19 cellular contexts compared by ENCODE assay signal in genomic region chr7:43876976-43877745, GRCh38. TPM values are rescaled to one million over a fixed set of nuclear protein-coding genes. Genes with fewer than 3 reads are reported as not detected.
DNase-seq lines count a peak whose midpoint lies in the region; ATAC-seq and TF ChIP-seq lines count a peak whose summit lies in the region.
"Had no signal": no experiment of that assay in that cellular context is flagged by ENCODE, and none has a peak within 500 bp of the region (broad histone marks: within the 10 kb centered on the region; RNA-seq: fewer than 3 reads in every experiment).

No MANE protein-coding gene starts in this region.

- H4K91ac ChIP-seq in neuronal stem cell (ENCODE audit: low read depth, low read length, poor library complexity), result no peak overlapping the region

- H2AFZ ChIP-seq in neuronal stem cell (ENCODE audit: low read length), result no peak overlapping the region

- H3K27ac ChIP-seq in right cardiac atrium (ENCODE audit: low read length) (peak overlapping the region; percentile 48), adrenal gland (peak overlapping the region in 4 of 5 donors; percentile 28 to 99 (median 66)), neuronal stem cell (replicated peaks; ENCODE audit: low read length) (no peak overlapping the region)
- H3K27ac ChIP-seq: A549, C4-2B, KMS-11 had no signal

- H3K14ac ChIP-seq in neuronal stem cell (ENCODE audit: low read length), result no peak overlapping the region

- H3K27me3 ChIP-seq in right cardiac atrium (ENCODE audit: control insufficient read depth, insufficient read depth) (no peaks in the 10 kb centered on the region), adrenal gland (no peaks in the 10 kb centered on the region), neuronal stem cell (ENCODE audit: control insufficient read depth in 3 of 3, insufficient read depth in 3 of 3, low read depth in 1 of 3, low read length in 3 of 3) (no peaks in the 10 kb centered on the region)

- H3K4me1 ChIP-seq in right cardiac atrium (ENCODE audit: control insufficient read depth, insufficient read depth, low read length), result peaks cover 13% of the 10 kb centered on the region
- peaks cover 36 to 56% of the 10 kb centered on the region in 2 donors for H3K4me1 ChIP-seq in adrenal gland (replicated peaks in 1 of 2)
- H3K4me1 ChIP-seq in neuronal stem cell (ENCODE audit: control insufficient read depth in 2 of 2, insufficient read depth in 1 of 2, low read depth in 1 of 2, low read length in 2 of 2), result no peaks in the 10 kb centered on the region

- no peak overlapping the region for H2BK12ac ChIP-seq in neuronal stem cell (ENCODE audit: low read length)

- DNase-seq in right cardiac atrium, result peak in 2 of 3 donors; percentile 43 to 61
- DNase-seq in left ventricle myocardium superior, result no peak
- peak in 6 of 7 donors; percentile 53 to 78 (median 64) for DNase-seq in adrenal gland
- DNase-seq in neuronal stem cell (ENCODE audit: low spot score), result no peak
- no peak for DNase-seq in activated CD4-positive, CD25-positive, alpha-beta regulatory T cell (lab: John Stamatoyannopoulos, UW)
- DNase-seq in NCI-H226, result no peak
- no peak for DNase-seq in NCI-H1105 (lab: John Stamatoyannopoulos, UW)
- DNase-seq: COR-L47, DMS153, GOT3, NCI-H1092 treated with DMSO at 0.1 percent for 48 hours, NCI-H1694, NCI-H69, OCI-M1, RPMI8226 had no signal

- no peak overlapping the region for H2BK5ac ChIP-seq in neuronal stem cell (ENCODE audit: low read length)

- TF ChIP-seq POLR2A in adrenal gland (IDR thresholded peaks at IDR 0.05), result no peak

- ATAC-seq in right cardiac atrium (peak in 1 of 2 donors; percentile 1), left ventricle myocardium superior (no peak)
- ATAC-seq: A549, HepG2 had no signal

- H3K36me3 ChIP-seq in adrenal gland (replicated peaks in 1 of 2), result peaks cover 0 to 66% of the 10 kb centered on the region in 2 donors
- peaks cover 15 to 66% of the 10 kb centered on the region in 2 donors for H3K36me3 ChIP-seq in neuronal stem cell (replicated peaks in 1 of 2; ENCODE audit: control insufficient read depth in 2 of 2, insufficient read depth in 2 of 2, low read length in 2 of 2)

- WGBS in right cardiac atrium, result 89% methylated on average over 29 of the region's 29 CpGs
- whole genome bisulfite sequencing in adrenal gland, 4 donors, result 72 to 89% (median 78%) methylated on average over 8 to 29 of the region's 29 CpGs
- no CpG with 5 or more reads among the region's 29 CpGs for WGBS in neuronal stem cell (ENCODE audit: extremely low coverage in 2 of 2, insufficient read length in 2 of 2, insufficient replicate concordance in 1 of 2), 2 donors

- intact Hi-C loops in right cardiac atrium (cut with DNase I) (no loop called here), left ventricle myocardium superior (cut with micrococcal nuclease) (no loop called here), adrenal gland (cut with DNase I) (no loop called here)

- H2BK120ac ChIP-seq in neuronal stem cell (ENCODE audit: low read depth, low read length), result no peak overlapping the region

- no peak overlapping the region for H2BK15ac ChIP-seq in neuronal stem cell (ENCODE audit: low read length)

- no peak overlapping the region for H3K4me3 ChIP-seq in right cardiac atrium (ENCODE audit: low read length)
- no peak overlapping the region for H3K4me3 ChIP-seq in adrenal gland
- no peak overlapping the region for H3K4me3 ChIP-seq in neuronal stem cell (ENCODE audit: low read length in 2 of 2)
- H3K4me3 ChIP-seq: A549 had no signal

- no peak overlapping the region for H3K4me2 ChIP-seq in neuronal stem cell (ENCODE audit: insufficient read depth, low read length, poor library complexity, severe bottlenecking)
- H3K4me2 ChIP-seq: A549, KMS-11 had no signal

- no peak overlapping the region for H3K23ac ChIP-seq in neuronal stem cell (ENCODE audit: low read depth, low read length, poor library complexity)

- H2AK5ac ChIP-seq in neuronal stem cell (ENCODE audit: low read depth, low read length), result no peak overlapping the region

- no peak overlapping the region for H3K18ac ChIP-seq in neuronal stem cell (ENCODE audit: low read length)

- peak overlapping the region; percentile 30 for H3K9ac ChIP-seq in neuronal stem cell (ENCODE audit: low read depth, low read length, poor library complexity)
- H3K9ac ChIP-seq: KMS-11 had no signal

- no peak for TF ChIP-seq CTCF in adrenal gland (IDR thresholded peaks at IDR 0.05)

- no peaks in the 10 kb centered on the region for H3K9me3 ChIP-seq in right cardiac atrium (ENCODE audit: control insufficient read depth, low read length)
- H3K9me3 ChIP-seq in adrenal gland (replicated peaks in 1 of 3), result no peaks in the 10 kb centered on the region
- peaks cover 0 to 2% of the 10 kb centered on the region in 2 donors for H3K9me3 ChIP-seq in neuronal stem cell (replicated peaks in 1 of 2; ENCODE audit: control insufficient read depth in 2 of 2, insufficient read depth in 1 of 2, low read depth in 1 of 2, low read length in 2 of 2)
- H3K9me3 ChIP-seq: A549 had no signal

- no peak overlapping the region for H4K8ac ChIP-seq in neuronal stem cell (ENCODE audit: low read depth, low read length)

- H3K4ac ChIP-seq in neuronal stem cell (ENCODE audit: low read length), result no peak overlapping the region

- no peaks in the 10 kb centered on the region for H3K79me1 ChIP-seq in neuronal stem cell (ENCODE audit: low read depth, low read length)

RNA-seq across cellular contexts. Expression of gene MRPS24, which starts 7.8 kb away (rescaled TPM):
- total RNA-seq in right cardiac atrium, result 100 to 1,000 TPM; 120 to 174 (median 160) TPM
- 272 TPM for polyA plus RNA-seq in right cardiac atrium
- total RNA-seq in left ventricle myocardium superior, result 200 TPM
- 100 to 1,000 TPM; 139 to 356 (median 199) TPM for total RNA-seq in adrenal gland
- 100 to 1,000 TPM in 2 of 3 donors, 10 to 100 TPM in 1; 72.5 to 160 (median 135) TPM for polyA plus RNA-seq in adrenal gland
- 130 TPM for polyA plus RNA-seq in neuronal stem cell (2013, experiment 1 of 2)
- polyA plus RNA-seq in neuronal stem cell (2013, experiment 2 of 2), result 127 TPM

RNA-seq across cellular contexts. Expression of gene URGCP, which starts 29.2 kb away (rescaled TPM):
- total RNA-seq in right cardiac atrium (10 to 100 TPM; 37.7 to 43.6 (median 38.5) TPM), left ventricle myocardium superior (40.3 TPM), adrenal gland (100 to 1,000 TPM in 1 of 8 donors, 10 to 100 TPM in 7; 53.8 to 103 (median 72.2) TPM)
- polyA plus RNA-seq in right cardiac atrium (26.5 TPM), adrenal gland (10 to 100 TPM; 60.5 to 76.7 (median 61.9) TPM)
- polyA plus RNA-seq in neuronal stem cell (2013, experiment 1 of 2), result 8.0 TPM
- 9.4 TPM for polyA plus RNA-seq in neuronal stem cell (2013, experiment 2 of 2)

RNA-seq across cellular contexts. Expression of gene UBE2D4, which starts 49.1 kb away (rescaled TPM):
- total RNA-seq in right cardiac atrium, result 10 to 100 TPM; 40.6 to 53.4 (median 44.4) TPM
- 48.7 TPM for polyA plus RNA-seq in right cardiac atrium
- total RNA-seq in left ventricle myocardium superior, result 42.0 TPM
- 10 to 100 TPM; 29.1 to 76.8 (median 41.1) TPM for total RNA-seq in adrenal gland
- 10 to 100 TPM; 32.0 to 45.4 (median 33.1) TPM for polyA plus RNA-seq in adrenal gland
- polyA plus RNA-seq in neuronal stem cell (2013, experiment 1 of 2), result 8.5 TPM
- polyA plus RNA-seq in neuronal stem cell (2013, experiment 2 of 2), result 8.8 TPM

Comparison
In these comparisons a context has a peak if more than half of its experiments do, and no peak if none do; other contexts are left out.
1. DNase-seq: peak in right cardiac atrium (2 of 3) and adrenal gland (6 of 7); none in left ventricle myocardium superior (single experiment), neuronal stem cell (single experiment), activated CD4-positive, CD25-positive, alpha-beta regulatory T cell (0 of 4), NCI-H226 (single experiment) and NCI-H1105 (single experiment).